ENCODE assay signal across 29 cellular contexts in genomic region chr2:42364653-42365052, GRCh38.
"Had no signal": no experiment of that assay in that cellular context is flagged by ENCODE, and none has a peak within 500 bp of the region (broad histone marks: within the 10 kb centered on the region; RNA-seq: fewer than 3 reads in every experiment).

No MANE protein-coding gene starts in this region.

- H3K9me3 ChIP-seq: heart left ventricle, left ventricle myocardium inferior, neutrophil, right atrium auricular region, right lobe of liver, stomach, testis, thyroid gland, upper lobe of right lung had no signal

- FAIRE-seq: islet of Langerhans, kidney, urothelium cell line had no signal

- H3K36me3 Mint-ChIP-seq: immature natural killer cell; mesothelial cell of epicardium; naive B cell; natural killer cell; neural progenitor cell; stimulated activated naive B cell treated with anti-CD40 and anti-IgM and Interleukin-4, amounts not matched to agents 10 μg/mL and 1 μg/mL and 100 μg/mL, for 72 hours had no signal

- DNase-seq: heart left ventricle; hypothalamus; immature natural killer cell; kidney; left colon; left ventricle myocardium inferior; mesendoderm; naive B cell; natural killer cell; occipital lobe; right lobe of liver; stimulated activated CD4-positive, alpha-beta T cell treated with anti-CD3 and anti-CD28 coated beads, Interleukin-2, amount 100 ng/mL, for 24 hours; stimulated activated CD4-positive, alpha-beta T cell treated with anti-CD3 and anti-CD28 coated beads, Interleukin-4, amount 100 ng/mL, for 1 hour; stimulated activated naive B cell treated with anti-CD40 and anti-IgM and Interleukin-4, amounts not matched to agents 10 μg/mL and 1 μg/mL and 100 μg/mL, for 72 hours; stimulated activated naive CD8-positive, alpha-beta T cell treated with anti-CD3 and anti-CD28 coated beads, Interleukin-15, Interleukin-2, amounts not matched to agents 100 U/mL and 50 U/mL, for 24 hours; stomach; testis; thyroid gland; trophoblast cell; upper lobe of right lung had no signal

- H3K4me3 Mint-ChIP-seq: immature natural killer cell; mesothelial cell of epicardium; naive B cell; natural killer cell; neural progenitor cell; stimulated activated naive B cell treated with anti-CD40 and anti-IgM and Interleukin-4, amounts not matched to agents 10 μg/mL and 1 μg/mL and 100 μg/mL, for 72 hours had no signal

- H3K27ac ChIP-seq: heart left ventricle, left ventricle myocardium inferior, neural progenitor cell, neutrophil, parathyroid adenoma, right atrium auricular region, right lobe of liver, stomach, testis, thyroid gland, upper lobe of right lung had no signal

- H3K27me3 ChIP-seq: heart left ventricle, right atrium auricular region, right lobe of liver, stomach, testis, thyroid gland, upper lobe of right lung had no signal

- H3K36me3 ChIP-seq: heart left ventricle, left ventricle myocardium inferior, neural progenitor cell, neutrophil, right atrium auricular region, right lobe of liver, stomach, thyroid gland, upper lobe of right lung had no signal

- H3K27ac Mint-ChIP-seq: immature natural killer cell; mesothelial cell of epicardium; naive B cell; natural killer cell; neural progenitor cell; stimulated activated naive B cell treated with anti-CD40 and anti-IgM and Interleukin-4, amounts not matched to agents 10 μg/mL and 1 μg/mL and 100 μg/mL, for 72 hours had no signal

- H3K4me2 ChIP-seq: neural progenitor cell, smooth muscle cell had no signal

- H3K9me3 Mint-ChIP-seq: immature natural killer cell; mesothelial cell of epicardium; naive B cell; natural killer cell; neural progenitor cell; stimulated activated naive B cell treated with anti-CD40 and anti-IgM and Interleukin-4, amounts not matched to agents 10 μg/mL and 1 μg/mL and 100 μg/mL, for 72 hours had no signal

- H3K4me3 ChIP-seq: heart left ventricle, left ventricle myocardium inferior, lung, neural progenitor cell, right atrium auricular region, right lobe of liver, smooth muscle cell, stomach, testis, thyroid gland, upper lobe of right lung had no signal

- ATAC-seq: heart left ventricle; left colon; natural killer cell; right lobe of liver; stimulated activated naive B cell treated with anti-CD40 and anti-IgM and Interleukin-4, amounts not matched to agents 10 μg/mL and 1 μg/mL and 100 μg/mL, for 72 hours; stimulated activated naive CD8-positive, alpha-beta T cell treated with anti-CD3 and anti-CD28 coated beads, Interleukin-15, Interleukin-2, amounts not matched to agents 100 U/mL and 50 U/mL, for 24 hours; upper lobe of right lung had no signal
